17 cellular contexts compared by ENCODE assay signal in genomic region chr15:68201153-68201878, GRCh38. TPM values are rescaled to one million over a fixed set of nuclear protein-coding genes. Genes with fewer than 3 reads are reported as not detected.
A peak's percentile ranks its signal among the peaks of the same experiment; 100 is the strongest.
DNase-seq lines count a peak whose midpoint lies in the region; ATAC-seq and TF ChIP-seq lines count a peak whose summit lies in the region.
"Had no signal": no experiment of that assay in that cellular context is flagged by ENCODE, and none has a peak within 500 bp of the region (broad histone marks: within the 10 kb centered on the region; RNA-seq: fewer than 3 reads in every experiment).

No MANE protein-coding gene starts in this region.

- H3K27me3 Mint-ChIP-seq in CD4-positive, CD25-positive, alpha-beta regulatory T cell = no peaks in the 10 kb centered on the region

- peaks cover 0 to 2% (median 1%) of the 10 kb centered on the region in 4 donors for H3K4me1 Mint-ChIP-seq in CD4-positive, CD25-positive, alpha-beta regulatory T cell

- H3K9me3 ChIP-seq in CD4-positive, CD25-positive, alpha-beta regulatory T cell (ENCODE audit: control insufficient read depth in 2 of 2, low read length in 2 of 2) = no peaks in the 10 kb centered on the region
- H3K9me3 ChIP-seq in adrenal gland (replicated peaks in 1 of 3) (no peaks in the 10 kb centered on the region), mucosa of stomach (ENCODE audit: control insufficient read depth, low read length) (no peaks in the 10 kb centered on the region)
- H3K9me3 ChIP-seq: left lung had no signal

- WGBS in adrenal gland, 4 donors = 90 to 96% (median 92%) methylated on average over 6 to 7 of the region's 7 CpGs

- H3K4me3 ChIP-seq in CD4-positive, CD25-positive, alpha-beta regulatory T cell (ENCODE audit: low read depth, low read length) = no peak overlapping the region
- H3K4me3 ChIP-seq in H7 (ENCODE audit: insufficient read depth, low read depth, low read length) (no peak overlapping the region), adrenal gland (no peak overlapping the region), mucosa of stomach (ENCODE audit: low read length) (no peak overlapping the region)
- H3K4me3 ChIP-seq: left lung, SK-N-MC had no signal

- H3K4me3 Mint-ChIP-seq in CD4-positive, CD25-positive, alpha-beta regulatory T cell = no peak overlapping the region

- H3K9ac ChIP-seq in mucosa of stomach (ENCODE audit: low read length) = peak overlapping the region; percentile 8
- H3K9ac ChIP-seq: KMS-11 had no signal

- intact Hi-C loops in adrenal gland (cut with DNase I) = no loop called here

- peaks cover 5% of the 10 kb centered on the region for H3K4me1 ChIP-seq in CD4-positive, CD25-positive, alpha-beta regulatory T cell (ENCODE audit: control insufficient read depth, insufficient read depth, low read length, poor library complexity, severe bottlenecking)
- H3K4me1 ChIP-seq in adrenal gland (replicated peaks in 1 of 2) = peaks cover 25 to 42% of the 10 kb centered on the region in 2 donors
- peaks cover 48% of the 10 kb centered on the region for H3K4me1 ChIP-seq in mucosa of stomach (ENCODE audit: control insufficient read depth, insufficient read depth, low read length)

- H3K27ac ChIP-seq in CD4-positive, CD25-positive, alpha-beta regulatory T cell (ENCODE audit: insufficient read depth, low read length, poor library complexity, severe bottlenecking) = no peak overlapping the region
- H3K27ac ChIP-seq in adrenal gland = peak overlapping the region; percentile 43 to 81 (median 75)
- H3K27ac ChIP-seq: HL-60, KMS-11, left lung, SK-N-MC had no signal

- no peaks in the 10 kb centered on the region for H3K9me3 Mint-ChIP-seq in CD4-positive, CD25-positive, alpha-beta regulatory T cell

- no peaks in the 10 kb centered on the region for H3K36me3 Mint-ChIP-seq in CD4-positive, CD25-positive, alpha-beta regulatory T cell

- H3K27ac Mint-ChIP-seq in CD4-positive, CD25-positive, alpha-beta regulatory T cell = peak overlapping the region; percentile 49 to 83 (median 66)

- no peak for TF ChIP-seq POLR2A in adrenal gland (IDR thresholded peaks at IDR 0.05)

- no peaks in the 10 kb centered on the region for H3K36me3 ChIP-seq in CD4-positive, CD25-positive, alpha-beta regulatory T cell (ENCODE audit: control insufficient read depth, insufficient read depth, low read length)
- peaks cover 1% of the 10 kb centered on the region for H3K36me3 ChIP-seq in H7 (replicated peaks; ENCODE audit: control insufficient read depth, insufficient read depth, low read length)
- H3K36me3 ChIP-seq in adrenal gland (replicated peaks in 1 of 2) = no peaks in the 10 kb centered on the region
- H3K36me3 ChIP-seq in mucosa of stomach (ENCODE audit: control insufficient read depth, insufficient read depth, low read length) = no peaks in the 10 kb centered on the region

- no peaks in the 10 kb centered on the region for H3K27me3 ChIP-seq in CD4-positive, CD25-positive, alpha-beta regulatory T cell (ENCODE audit: control insufficient read depth, insufficient read depth, low read length)
- H3K27me3 ChIP-seq in H7 (ENCODE audit: control insufficient read depth, insufficient read depth, low read length) (no peaks in the 10 kb centered on the region), adrenal gland (no peaks in the 10 kb centered on the region), mucosa of stomach (ENCODE audit: control insufficient read depth, insufficient read depth, low read length) (no peaks in the 10 kb centered on the region)
- H3K27me3 ChIP-seq: left lung had no signal

- no peak for DNase-seq in CD4-positive, CD25-positive, alpha-beta regulatory T cell
- peak; percentile 58 for DNase-seq in H7
- peak in 2 of 7 donors; percentile 15 to 51 for DNase-seq in adrenal gland
- no peak for DNase-seq in SW 1271 (lab: John Stamatoyannopoulos, UW)
- no peak for DNase-seq in NOMO-1 treated with DMSO at 0.1 percent for 48 hours (lab: John Stamatoyannopoulos, UW; ENCODE audit: unreplicated experiment)
- no peak for DNase-seq in NCI-H510A treated with DMSO at 0.1 percent for 48 hours (lab: John Stamatoyannopoulos, UW)
- DNase-seq: activated CD4-positive, alpha-beta T cell treated with anti-CD3 and anti-CD28 coated beads, Interleukin-2, amount 50 U/mL, for 48 hours; foreskin melanocyte; left lung; NCI-H1105; stimulated activated CD4-positive, alpha-beta T cell treated with anti-CD3 and anti-CD28 coated beads, Interleukin-4, amount 100 ng/mL, for 4 hours; stimulated activated CD8-positive, alpha-beta memory T cell treated with anti-CD3 and anti-CD28 coated beads, Interleukin-4, amount 100 ng/mL, for 48 hours had no signal

- no peak for TF ChIP-seq CTCF in adrenal gland (IDR thresholded peaks at IDR 0.05)

- ATAC-seq in CD4-positive, CD25-positive, alpha-beta regulatory T cell (ENCODE audit: low read depth in 2 of 2) = no peak
- ATAC-seq in HG03342 (IDR thresholded peaks at IDR 0.05; ENCODE audit: unreplicated experiment) = no peak
- ATAC-seq: left lung had no signal

RNA-seq across cellular contexts. Expression of gene CALML4, which starts 3.8 kb away (rescaled TPM):
- total RNA-seq in CD4-positive, CD25-positive, alpha-beta regulatory T cell = 3.2 TPM
- 1 to 10 TPM in 1 of 4 donors, under 1 TPM in 3; 0.17 to 1.4 (median 0.51) TPM for polyA plus RNA-seq in CD4-positive, CD25-positive, alpha-beta regulatory T cell
- total RNA-seq in H7 (2014; rRNA removed; shearing (Covaris generic)) = 5.6 and 7.4 TPM in 2 replicates
- 1 to 10 TPM; 3.3 to 8.4 (median 6.7) TPM for total RNA-seq in adrenal gland
- 10 to 100 TPM in 2 of 3 donors, 1 to 10 TPM in 1; 8.6 to 25.1 (median 18.0) TPM for polyA plus RNA-seq in adrenal gland

RNA-seq across cellular contexts. Expression of gene CLN6, which starts 28.2 kb away (rescaled TPM):
- total RNA-seq in CD4-positive, CD25-positive, alpha-beta regulatory T cell = 14.2 TPM
- 1 to 10 TPM; 1.4 to 1.9 (median 1.5) TPM for polyA plus RNA-seq in CD4-positive, CD25-positive, alpha-beta regulatory T cell
- total RNA-seq in H7 (2014; rRNA removed; shearing (Covaris generic)) = 32.5 and 33.7 TPM in 2 replicates
- total RNA-seq in adrenal gland = 10 to 100 TPM; 15.3 to 36.6 (median 25.8) TPM
- polyA plus RNA-seq in adrenal gland = 10 to 100 TPM; 22.8 to 33.0 (median 27.8) TPM
